In genomic region chr11:110286298-110287040, GRCh38 we compare ENCODE assay signal across 1 cellular context.
TF ChIP-seq lines count a peak whose summit lies in the region.

No MANE protein-coding gene starts in this region.

TF ChIP-seq in SK-N-SH, 30 proteins besides CTCF, POLR2A, EP300 and RAD21 (continued from another document):
- TF ChIP-seq USF2 (IDR thresholded peaks at IDR 0.05; ENCODE audit: borderline replicate concordance, low read depth, low read length) (no peak), GABPA (IDR thresholded peaks at IDR 0.05; ENCODE audit: low read depth) (no peak), JUND (IDR thresholded peaks at IDR 0.05) (no peak), ZBTB33 (IDR thresholded peaks at IDR 0.05; ENCODE audit: borderline replicate concordance, low read depth) (no peak), IRF3 (IDR thresholded peaks at IDR 0.05; ENCODE audit: low read depth, low read length) (no peak)
